ENCODE assay signal across 26 cellular contexts in the genomic region with DNA sequence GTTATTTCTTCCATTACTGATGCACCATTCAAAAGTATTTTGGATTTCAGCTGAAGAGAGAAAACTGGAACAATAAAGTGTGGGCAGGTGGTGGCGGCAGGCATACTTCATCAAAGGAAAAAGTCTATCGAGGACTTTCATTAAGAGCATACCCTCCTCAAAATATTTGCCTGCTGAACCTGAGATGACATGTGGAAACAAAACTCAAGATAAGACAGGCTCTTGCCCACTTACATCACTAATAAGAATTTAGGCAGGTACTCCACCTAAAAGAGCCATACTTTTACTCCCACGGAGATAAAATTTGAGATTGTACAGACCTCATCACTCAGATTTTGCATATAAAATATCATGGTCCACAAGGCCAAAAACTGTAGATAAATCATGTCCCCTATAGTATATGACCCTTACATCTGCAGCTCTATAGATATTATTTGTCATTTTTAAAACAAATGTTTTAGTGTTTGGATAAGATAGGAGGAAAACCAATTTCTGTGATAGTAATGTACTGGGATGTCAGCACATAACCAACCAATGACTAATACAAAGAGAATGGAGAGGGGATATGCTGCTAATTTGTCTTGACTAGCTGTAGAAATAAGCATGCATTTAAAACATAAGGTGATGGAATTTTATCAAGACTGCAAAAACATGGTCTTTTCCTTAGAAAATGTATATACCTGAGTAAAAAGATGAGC.
A peak's percentile ranks its signal among the peaks of the same experiment; 100 is the strongest.
DNase-seq lines count a peak whose midpoint lies in the region; ATAC-seq and TF ChIP-seq lines count a peak whose summit lies in the region.
"Had no signal": no experiment of that assay in that cellular context is flagged by ENCODE, and none has a peak within 500 bp of the region (broad histone marks: within the 10 kb centered on the region; RNA-seq: fewer than 3 reads in every experiment).

No MANE protein-coding gene starts in this region.

- no peak overlapping the region for H3K27ac ChIP-seq in foreskin keratinocyte
- H3K27ac ChIP-seq: esophagus squamous epithelium, skin epidermis had no signal

- CTCF ChIA-PET in activated CD8-positive, alpha-beta T cell treated with anti-CD3 and anti-CD28 coated beads for 36 hours (lab: Charles Lee): interaction anchor here (0.8 kb wide), 1 partner anchor 12 kb away, joined by 4 read pairs; no protein-coding TSS in a partner anchor

- no peaks in the 10 kb centered on the region for H3K4me1 Mint-ChIP-seq in activated CD8-positive, alpha-beta T cell treated with anti-CD3 and anti-CD28 coated beads for 36 hours (ENCODE audit: low read depth)
- H3K4me1 Mint-ChIP-seq: activated T-helper 17 cell treated with anti-CD3 and anti-CD28 coated beads, Interleukin-2, amount 50 U/mL, for 72 hours; CD4-positive, alpha-beta memory T cell; naive thymus-derived CD4-positive, alpha-beta T cell; WTC11 had no signal

- H3K4me3 Mint-ChIP-seq in activated CD8-positive, alpha-beta T cell treated with anti-CD3 and anti-CD28 coated beads for 36 hours: no peak overlapping the region
- H3K4me3 Mint-ChIP-seq: activated T-helper 17 cell treated with anti-CD3 and anti-CD28 coated beads, Interleukin-2, amount 50 U/mL, for 72 hours; CD4-positive, alpha-beta memory T cell; naive thymus-derived CD4-positive, alpha-beta T cell; WTC11 had no signal

- peak; percentile 58 for ATAC-seq in foreskin keratinocyte
- ATAC-seq in HG02970 (IDR thresholded peaks at IDR 0.05; ENCODE audit: low FRiP score, unreplicated experiment): no peak
- no peak for ATAC-seq in activated CD8-positive, alpha-beta T cell treated with anti-CD3 and anti-CD28 coated beads for 36 hours
- ATAC-seq: activated naive CD4-positive, alpha-beta T cell treated with anti-CD3 and anti-CD28 coated beads, Interleukin-2, amount 50 U/mL, for 72 hours; activated T-helper 17 cell treated with anti-CD3 and anti-CD28 coated beads, Interleukin-2, amount 50 U/mL, for 72 hours; left colon; naive thymus-derived CD4-positive, alpha-beta T cell; WTC11 had no signal

- H3K4me1 ChIP-seq in foreskin keratinocyte: peaks cover 11% of the 10 kb centered on the region

- DNase-seq in A172 (ENCODE audit: low spot score): peak; percentile 55
- DNase-seq in LHCN-M2 (ENCODE audit: low read depth): peak; percentile 46
- peak; percentile 27 for DNase-seq in astrocyte of the spinal cord (ENCODE audit: low read depth, low spot score)
- peak; percentile 19 to 43 for DNase-seq in foreskin keratinocyte
- DNase-seq in activated CD8-positive, alpha-beta T cell treated with anti-CD3 and anti-CD28 coated beads for 36 hours: no peak
- no peak for DNase-seq in head of caudate nucleus
- no peak for DNase-seq in OCI-M1 (lab: John Stamatoyannopoulos, UW)
- DNase-seq: 8988T; activated CD8-positive, alpha-beta memory T cell treated with anti-CD3 and anti-CD28 coated beads, Interleukin-2, amount 50 U/mL, for 48 hours; AML-193; CD4-positive, alpha-beta memory T cell; effector CD8-positive, alpha-beta T cell; esophagus squamous epithelium; glutamatergic neuron; KBM-7; left colon; naive thymus-derived CD4-positive, alpha-beta T cell; NCI-H1417 treated with DMSO at 0.1 percent for 48 hours; NCI-H524; nucleus accumbens; T-helper 9 cell had no signal

- H3K36me3 Mint-ChIP-seq in activated CD8-positive, alpha-beta T cell treated with anti-CD3 and anti-CD28 coated beads for 36 hours (ENCODE audit: low read depth): no peaks in the 10 kb centered on the region
- H3K36me3 Mint-ChIP-seq: activated naive CD4-positive, alpha-beta T cell treated with anti-CD3 and anti-CD28 coated beads, Interleukin-2, amount 50 U/mL, for 72 hours; CD4-positive, alpha-beta memory T cell; naive thymus-derived CD4-positive, alpha-beta T cell; WTC11 had no signal

- H3K9me3 Mint-ChIP-seq in activated CD8-positive, alpha-beta T cell treated with anti-CD3 and anti-CD28 coated beads for 36 hours: peaks cover 4% of the 10 kb centered on the region
- H3K9me3 Mint-ChIP-seq: WTC11 had no signal

- no peak overlapping the region for H3K27ac Mint-ChIP-seq in activated CD8-positive, alpha-beta T cell treated with anti-CD3 and anti-CD28 coated beads for 36 hours
- H3K27ac Mint-ChIP-seq: activated naive CD4-positive, alpha-beta T cell treated with anti-CD3 and anti-CD28 coated beads, Interleukin-2, amount 50 U/mL, for 72 hours; activated T-helper 17 cell treated with anti-CD3 and anti-CD28 coated beads, Interleukin-2, amount 50 U/mL, for 72 hours; CD4-positive, alpha-beta memory T cell; naive thymus-derived CD4-positive, alpha-beta T cell; WTC11 had no signal

- TF ChIP-seq CTCF in astrocyte of the spinal cord (IDR thresholded peaks at IDR 0.05; ENCODE audit: low read depth, low read length) (no peak), foreskin keratinocyte (conservative IDR thresholded peaks at IDR 0.05) (no peak)
- no peak for TF ChIP-seq CTCF in activated CD8-positive, alpha-beta T cell treated with anti-CD3 and anti-CD28 coated beads for 36 hours (IDR thresholded peaks at IDR 0.05)

- intact Hi-C loops in activated CD8-positive, alpha-beta T cell treated with anti-CD3 and anti-CD28 coated beads for 36 hours (cut with micrococcal nuclease): no loop called here
- intact Hi-C loops in head of caudate nucleus (cut with DNase I): no loop called here

- H3K27me3 Mint-ChIP-seq in activated CD8-positive, alpha-beta T cell treated with anti-CD3 and anti-CD28 coated beads for 36 hours: no peaks in the 10 kb centered on the region
- H3K27me3 Mint-ChIP-seq: activated T-helper 17 cell treated with anti-CD3 and anti-CD28 coated beads, Interleukin-2, amount 50 U/mL, for 72 hours; CD4-positive, alpha-beta memory T cell; naive thymus-derived CD4-positive, alpha-beta T cell had no signal

- in situ Hi-C loops in astrocyte of the spinal cord (cut with HindIII; ENCODE audit: low sequenced_read_pairs): no loop called here

- POLR2A ChIA-PET in activated CD8-positive, alpha-beta T cell treated with anti-CD3 and anti-CD28 coated beads for 36 hours (lab: Charles Lee): no interaction called here

- no peak overlapping the region for H3K4me3 ChIP-seq in astrocyte of the spinal cord (ENCODE audit: low read depth, low read length)
- H3K4me3 ChIP-seq: esophagus squamous epithelium, skin epidermis had no signal

- no peaks in the 10 kb centered on the region for H3K27me3 ChIP-seq in foreskin keratinocyte
- H3K27me3 ChIP-seq: esophagus squamous epithelium had no signal

Comparison
In these comparisons a context has a peak if more than half of its experiments do, and no peak if none do; other contexts are left out.
1. DNase-seq: peak in A172 (single experiment), LHCN-M2 (single experiment), astrocyte of the spinal cord (single experiment) and foreskin keratinocyte (2 of 2); none in activated CD8-positive, alpha-beta T cell treated with anti-CD3 and anti-CD28 coated beads for 36 hours (single experiment), head of caudate nucleus (0 of 42) and OCI-M1 (single experiment).